Comparison of ENCODE assay signal across 8 cellular contexts in genomic region chr19:58033741-58034475, GRCh38. TPM values are rescaled to one million over a fixed set of nuclear protein-coding genes. Genes with fewer than 3 reads are reported as not detected.
A peak's percentile ranks its signal among the peaks of the same experiment; 100 is the strongest.
DNase-seq lines count a peak whose midpoint lies in the region; TF ChIP-seq lines count a peak whose summit lies in the region.

TSS of gene ZSCAN1 (plus strand) at chr19:58034025. CDS start at chr19:58037837, 3,812 bp downstream.

- no peak for TF ChIP-seq CTCF in smooth muscle cell (IDR thresholded peaks at IDR 0.05; ENCODE audit: borderline replicate concordance, insufficient read depth, poor library complexity, severe bottlenecking)
- TF ChIP-seq CTCF in GM13976 (IDR thresholded peaks at IDR 0.05; ENCODE audit: borderline replicate concordance, control extremely low read depth, extremely low read depth, insufficient read depth, missing control alignments) = no peak
- TF ChIP-seq CTCF in MM.1S (IDR thresholded peaks at IDR 0.05; ENCODE audit: low read length) = no peak

- H3F3A ChIP-seq in smooth muscle cell (ENCODE audit: low read depth) (no peaks in the 10 kb centered on the region), MM.1S (ENCODE audit: insufficient read depth, low read length) (no peaks in the 10 kb centered on the region)

- under 1% methylated on average over 66 of the region's 101 CpGs for WGBS in smooth muscle cell (ENCODE audit: low lambda C conversion rate)

- H3K4me3 ChIP-seq in smooth muscle cell = peak within 1 kb of the TSS; percentile 51
- H3K4me3 ChIP-seq in MM.1S (ENCODE audit: low read length) = no peak within 1 kb of the TSS

- H3K27ac ChIP-seq in smooth muscle cell (ENCODE audit: low read depth) (peak within 1 kb of the TSS; percentile 32), MM.1S (ENCODE audit: low read length) (no peak within 1 kb of the TSS)

- H3K27me3 ChIP-seq in smooth muscle cell (ENCODE audit: low read depth) = no peaks in the 10 kb centered on the region
- no peaks in the 10 kb centered on the region for H3K27me3 ChIP-seq in MM.1S (replicated peaks; ENCODE audit: insufficient read depth, low read length)

- H3K4me2 ChIP-seq in smooth muscle cell (peak within 1 kb of the TSS; percentile 86), MM.1S (ENCODE audit: low read depth, low read length) (no peak within 1 kb of the TSS)

- DNase-seq in Ammon's horn (ENCODE audit: low spot score) (peak; percentile 94), NCI-H524 (lab: John Stamatoyannopoulos, UW) (peak; percentile 85 to 95), cerebellar cortex (ENCODE audit: low spot score) (peak; percentile 86), iris pigment epithelial cell (ENCODE audit: low read depth) (peak; percentile 82), smooth muscle cell (lab: John Stamatoyannopoulos, UW; ENCODE audit: unreplicated experiment) (peak; percentile 20), foreskin melanocyte (no peak), GM13976 (ENCODE audit: low spot score) (no peak), MM.1S (no peak)

- H3K9ac ChIP-seq in smooth muscle cell (ENCODE audit: low read depth) (peak within 1 kb of the TSS; percentile 39), MM.1S (ENCODE audit: low read length) (no peak within 1 kb of the TSS)

- H2AFZ ChIP-seq in smooth muscle cell (ENCODE audit: low read depth) = no peak within 1 kb of the TSS
- H2AFZ ChIP-seq in MM.1S (ENCODE audit: low read length) = no peak within 1 kb of the TSS

- in situ Hi-C loops in GM13976 (cut with MboI; ENCODE audit: low sequenced_read_pairs, unreplicated experiment) = no loop called here

- no peaks in the 10 kb centered on the region for H3K4me1 ChIP-seq in smooth muscle cell (ENCODE audit: low read depth)
- no peaks in the 10 kb centered on the region for H3K4me1 ChIP-seq in MM.1S (ENCODE audit: low read length)

- H3K79me2 ChIP-seq in smooth muscle cell (ENCODE audit: low read depth) = no peaks in the 10 kb centered on the region
- no peaks in the 10 kb centered on the region for H3K79me2 ChIP-seq in MM.1S (ENCODE audit: low read length)

- no peaks in the 10 kb centered on the region for H3K9me2 ChIP-seq in MM.1S (replicated peaks; ENCODE audit: insufficient read depth, low read length)

- H3K9me3 ChIP-seq in smooth muscle cell (replicated peaks; ENCODE audit: low read depth) = no peaks in the 10 kb centered on the region
- no peaks in the 10 kb centered on the region for H3K9me3 ChIP-seq in MM.1S (replicated peaks; ENCODE audit: insufficient read depth, low read length)

- H3K36me3 ChIP-seq in smooth muscle cell (ENCODE audit: low read depth) (no peaks in the 10 kb centered on the region), MM.1S (replicated peaks; ENCODE audit: insufficient read depth, low read length) (no peaks in the 10 kb centered on the region)

- H4K20me1 ChIP-seq in smooth muscle cell (ENCODE audit: low read depth) = no peaks in the 10 kb centered on the region
- no peaks in the 10 kb centered on the region for H4K20me1 ChIP-seq in MM.1S (ENCODE audit: insufficient read depth, low read length)

RNA-seq across cellular contexts. Expression of gene ZSCAN1, which starts in this region (rescaled TPM):
- total RNA-seq in smooth muscle cell = 1.8 TPM in 1 of 2 replicates, not detected in the other
- polyA plus RNA-seq in smooth muscle cell = 0.94 and 1.4 TPM in 2 replicates

Comparison
In these comparisons a context has a peak if more than half of its experiments do, and no peak if none do; other contexts are left out.
1. DNase-seq: peak in Ammon's horn (single experiment), NCI-H524 (2 of 2), cerebellar cortex (single experiment), iris pigment epithelial cell (single experiment) and smooth muscle cell (single experiment); none in foreskin melanocyte (single experiment), GM13976 (single experiment) and MM.1S (single experiment).